Comparison of ENCODE assay signal across 11 cellular contexts in the genomic region with DNA sequence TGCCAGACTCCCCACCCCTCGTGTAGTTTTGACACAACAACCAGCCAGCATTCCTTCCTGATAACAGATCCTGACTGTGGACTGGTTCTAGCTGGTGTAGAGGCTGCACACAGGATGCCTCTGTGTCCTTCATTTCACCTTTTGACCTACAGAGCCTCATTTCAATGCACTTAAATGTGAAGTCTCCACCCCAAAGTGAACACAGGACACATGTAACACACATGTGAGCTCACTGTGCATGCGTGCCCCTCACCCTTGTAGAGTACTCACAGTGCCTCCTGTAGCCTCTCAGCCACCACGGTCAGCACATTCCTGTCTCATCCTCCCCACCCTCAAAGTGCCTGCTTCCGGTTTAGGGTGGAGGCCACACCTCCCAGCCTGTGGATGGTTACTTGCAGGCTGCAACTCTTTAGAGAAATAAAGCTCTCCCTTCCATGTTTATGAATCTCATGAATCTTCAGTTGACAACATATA. TPM values are rescaled to one million over a fixed set of nuclear protein-coding genes. Genes with fewer than 3 reads are reported as not detected.
A peak's percentile ranks its signal among the peaks of the same experiment; 100 is the strongest.
DNase-seq lines count a peak whose midpoint lies in the region; ATAC-seq and TF ChIP-seq lines count a peak whose summit lies in the region.
"Had no signal": no experiment of that assay in that cellular context is flagged by ENCODE, and none has a peak within 500 bp of the region (broad histone marks: within the 10 kb centered on the region; RNA-seq: fewer than 3 reads in every experiment).

No MANE protein-coding gene starts in this region.

- H3K27me3 ChIP-seq in SK-N-SH (ENCODE audit: insufficient read depth) (no peaks in the 10 kb centered on the region), cardiac muscle cell (no peaks in the 10 kb centered on the region), smooth muscle cell (ENCODE audit: low read depth) (no peaks in the 10 kb centered on the region)

- no peak for TF ChIP-seq CTCF in SK-N-SH (IDR thresholded peaks at IDR 0.05)
- TF ChIP-seq CTCF in cardiac muscle cell (IDR thresholded peaks at IDR 0.05; ENCODE audit: low read depth, low read length) = no peak
- TF ChIP-seq CTCF in smooth muscle cell (IDR thresholded peaks at IDR 0.05; ENCODE audit: borderline replicate concordance, insufficient read depth, poor library complexity, severe bottlenecking) = no peak
- TF ChIP-seq CTCF in GM10266 (IDR thresholded peaks at IDR 0.05; ENCODE audit: control insufficient read depth, insufficient read depth, low read depth, missing control alignments) = no peak
- no peak for TF ChIP-seq CTCF in GM10248 (IDR thresholded peaks at IDR 0.05; ENCODE audit: control extremely low read depth, extremely low read depth, low read depth, missing control alignments)

- no peaks in the 10 kb centered on the region for H4K20me1 ChIP-seq in SK-N-SH (ENCODE audit: insufficient read depth)
- H4K20me1 ChIP-seq in smooth muscle cell (ENCODE audit: low read depth) = no peaks in the 10 kb centered on the region

- H3K79me2 ChIP-seq in SK-N-SH (ENCODE audit: insufficient read depth) (no peaks in the 10 kb centered on the region), smooth muscle cell (ENCODE audit: low read depth) (no peaks in the 10 kb centered on the region)

- no peaks in the 10 kb centered on the region for H3K9me2 ChIP-seq in SK-N-SH

- H3K36me3 ChIP-seq in SK-N-SH (replicated peaks in 1 of 2; ENCODE audit: control insufficient read depth in 1 of 2, insufficient read depth in 2 of 2, low read length in 1 of 2) (no peaks in the 10 kb centered on the region), SK-N-MC (ENCODE audit: insufficient read depth, low read length) (no peaks in the 10 kb centered on the region), cardiac muscle cell (no peaks in the 10 kb centered on the region), smooth muscle cell (ENCODE audit: low read depth) (no peaks in the 10 kb centered on the region)
- H3K36me3 ChIP-seq: neural progenitor cell had no signal

- peak; percentile 43; the same call in 2 of the 3 replicates for ATAC-seq in SK-N-SH treated with all-trans-retinoic acid at 6 μM for 48 hours

- CTCF ChIA-PET in SK-N-SH (lab: Yijun Ruan, JAX) = interaction anchor here (1.1 to 1.2 kb wide), 2 partner anchors 8 to 170 kb away, joined by 4 to 7 read pairs; no protein-coding TSS in a partner anchor
- CTCF ChIA-PET in GM10248 (lab: Yijun Ruan, JAX) = no interaction called here

- POLR2A ChIA-PET in SK-N-SH (lab: Yijun Ruan, JAX) (no interaction called here), GM10248 (lab: Yijun Ruan, JAX) (no interaction called here)

- H3K4me1 ChIP-seq in SK-N-SH (ENCODE audit: control insufficient read depth in 1 of 2, insufficient read depth in 2 of 2, low read depth in 1 of 2, low read length in 1 of 2) = peaks cover 0 to 4% of the 10 kb centered on the region in 2 experiments; a peak in 1 of 4 replicates
- H3K4me1 ChIP-seq in cardiac muscle cell (ENCODE audit: low read depth) = peaks cover 9% of the 10 kb centered on the region
- H3K4me1 ChIP-seq in smooth muscle cell (ENCODE audit: low read depth) = no peaks in the 10 kb centered on the region
- H3K4me1 ChIP-seq: neural progenitor cell had no signal

- H3K9ac ChIP-seq in SK-N-SH = no peak overlapping the region
- peak overlapping the region; percentile 6 for H3K9ac ChIP-seq in SK-N-MC (ENCODE audit: insufficient read length)
- no peak overlapping the region for H3K9ac ChIP-seq in smooth muscle cell (ENCODE audit: low read depth)
- H3K9ac ChIP-seq: neural progenitor cell had no signal

- no peak for DNase-seq in SK-N-SH
- DNase-seq in SK-N-MC (ENCODE audit: low read depth, low spot score) = no peak
- peak; percentile 52 to 73 for DNase-seq in cardiac muscle cell (ENCODE audit: low read depth in 1 of 2, low spot score in 1 of 2)
- DNase-seq in smooth muscle cell (lab: John Stamatoyannopoulos, UW; ENCODE audit: unreplicated experiment) = no peak
- no peak for DNase-seq in GM19240 (ENCODE audit: insufficient read length, low spot score)
- no peak for DNase-seq in GM10266 (ENCODE audit: extremely low spot score)
- DNase-seq in GM10248 (ENCODE audit: extremely low spot score) = no peak

- TF ChIP-seq EP300 in SK-N-SH (IDR thresholded peaks at IDR 0.05; ENCODE audit: borderline replicate concordance in 1 of 2, low read depth in 1 of 2, low read length in 1 of 2) = no peak

- H3K27ac ChIP-seq in SK-N-SH (ENCODE audit: low read depth in 2 of 2, low read length in 1 of 2) = no peak overlapping the region
- peak overlapping the region; percentile 74 for H3K27ac ChIP-seq in SK-N-MC
- peak overlapping the region; percentile 0 for H3K27ac ChIP-seq in cardiac muscle cell
- H3K27ac ChIP-seq in smooth muscle cell (ENCODE audit: low read depth) = peak overlapping the region; percentile 22
- H3K27ac ChIP-seq: neural progenitor cell, VCaP had no signal

- H2AFZ ChIP-seq in SK-N-SH (ENCODE audit: low read depth) = no peak overlapping the region
- no peak overlapping the region for H2AFZ ChIP-seq in smooth muscle cell (ENCODE audit: low read depth)
- H2AFZ ChIP-seq: neural progenitor cell had no signal

- WGBS in SK-N-SH (ENCODE audit: low lambda C conversion rate) = 41% methylated on average over 4 of the region's 4 CpGs
- 29% methylated on average over 4 of the region's 4 CpGs for WGBS in smooth muscle cell (ENCODE audit: low lambda C conversion rate)

- H3K4me2 ChIP-seq in SK-N-SH (no peak overlapping the region), smooth muscle cell (peak overlapping the region; percentile 61)
- H3K4me2 ChIP-seq: neural progenitor cell had no signal

- H3F3A ChIP-seq in SK-N-SH (replicated peaks; ENCODE audit: insufficient read depth) (no peaks in the 10 kb centered on the region), smooth muscle cell (ENCODE audit: low read depth) (peaks cover 5% of the 10 kb centered on the region)

- H3K4me3 ChIP-seq in SK-N-SH (ENCODE audit: low read depth in 2 of 2, low read length in 1 of 2) (no peak overlapping the region), SK-N-MC (peak overlapping the region; percentile 69), cardiac muscle cell (no peak overlapping the region), smooth muscle cell (no peak overlapping the region)
- H3K4me3 ChIP-seq: neural progenitor cell had no signal

- TF ChIP-seq RAD21 in SK-N-SH (IDR thresholded peaks at IDR 0.05; ENCODE audit: low read length) = no peak

- no peaks in the 10 kb centered on the region for H3K9me3 ChIP-seq in SK-N-SH
- H3K9me3 ChIP-seq in SK-N-MC (ENCODE audit: low read depth, low read length) = no peaks in the 10 kb centered on the region; the same call in 1 of the 2 replicates
- no peaks in the 10 kb centered on the region for H3K9me3 ChIP-seq in cardiac muscle cell (ENCODE audit: low read depth)
- H3K9me3 ChIP-seq in smooth muscle cell (replicated peaks; ENCODE audit: low read depth) = no peaks in the 10 kb centered on the region

TF ChIP-seq in SK-N-SH treated with all-trans-retinoic acid at 6 μM for 48 hours, 23 proteins besides CTCF, POLR2A, EP300 and RAD21 (continues in another document):
- no peak for TF ChIP-seq ESRRG (CRISPR knock-in tag; IDR thresholded peaks at IDR 0.05)
- TF ChIP-seq, protein P1, sequence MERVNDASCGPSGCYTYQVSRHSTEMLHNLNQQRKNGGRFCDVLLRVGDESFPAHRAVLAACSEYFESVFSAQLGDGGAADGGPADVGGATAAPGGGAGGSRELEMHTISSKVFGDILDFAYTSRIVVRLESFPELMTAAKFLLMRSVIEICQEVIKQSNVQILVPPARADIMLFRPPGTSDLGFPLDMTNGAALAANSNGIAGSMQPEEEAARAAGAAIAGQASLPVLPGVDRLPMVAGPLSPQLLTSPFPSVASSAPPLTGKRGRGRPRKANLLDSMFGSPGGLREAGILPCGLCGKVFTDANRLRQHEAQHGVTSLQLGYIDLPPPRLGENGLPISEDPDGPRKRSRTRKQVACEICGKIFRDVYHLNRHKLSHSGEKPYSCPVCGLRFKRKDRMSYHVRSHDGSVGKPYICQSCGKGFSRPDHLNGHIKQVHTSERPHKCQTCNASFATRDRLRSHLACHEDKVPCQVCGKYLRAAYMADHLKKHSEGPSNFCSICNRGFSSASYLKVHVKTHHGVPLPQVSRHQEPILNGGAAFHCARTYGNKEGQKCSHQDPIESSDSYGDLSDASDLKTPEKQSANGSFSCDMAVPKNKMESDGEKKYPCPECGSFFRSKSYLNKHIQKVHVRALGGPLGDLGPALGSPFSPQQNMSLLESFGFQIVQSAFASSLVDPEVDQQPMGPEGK (CRISPR knock-in tag; IDR thresholded peaks at IDR 0.05; ENCODE audit: borderline replicate concordance) = no peak
- TF ChIP-seq TOX (CRISPR knock-in tag; IDR thresholded peaks at IDR 0.05; ENCODE audit: borderline replicate concordance) = no peak
- TF ChIP-seq TCF4 (CRISPR knock-in tag; IDR thresholded peaks at IDR 0.05; ENCODE audit: borderline replicate concordance) = no peak
- no peak for TF ChIP-seq GLIS3 (CRISPR knock-in tag; IDR thresholded peaks at IDR 0.05)

TF ChIP-seq in SK-N-SH, 30 proteins besides CTCF, POLR2A, EP300 and RAD21:
- TF ChIP-seq RXRA (IDR thresholded peaks at IDR 0.05; ENCODE audit: borderline replicate concordance, low read depth) (no peak), MXI1 (IDR thresholded peaks at IDR 0.05; ENCODE audit: low read depth, low read length) (no peak), GABPA (IDR thresholded peaks at IDR 0.05; ENCODE audit: low read depth) (no peak)

RNA-seq across cellular contexts. Expression of a gene that starts 11.6 kb away (rescaled TPM):
- polyA plus RNA-seq in SK-N-SH (2012; rRNA removed) (not detected in 2 replicates), cardiac muscle cell (3.9 and 7.4 TPM in 2 replicates), smooth muscle cell (105 and 122 TPM in 2 replicates)
- polyA plus RNA-seq in SK-N-SH (2012; cell fraction: cytosol; rRNA removed) = not detected in 2 replicates
- 0.06 TPM in 1 of 2 replicates, not detected in the other for polyA plus RNA-seq in SK-N-SH (2012; cell fraction: nucleus; rRNA removed)
- total RNA-seq in cardiac muscle cell (3.4 and 4.4 TPM in 2 replicates), smooth muscle cell (31.2 and 32.5 TPM in 2 replicates)
- total RNA-seq: HT1080 had no signal

Comparison
In these comparisons a context has a peak if more than half of its experiments do, and no peak if none do; other contexts are left out.
1. DNase-seq: peak in cardiac muscle cell (2 of 2); none in SK-N-SH (single experiment), SK-N-MC (single experiment), smooth muscle cell (single experiment), GM19240 (single experiment), GM10266 (single experiment) and GM10248 (single experiment).
2. H3K27ac ChIP-seq: peak in SK-N-MC (single experiment), cardiac muscle cell (single experiment) and smooth muscle cell (single experiment); none in SK-N-SH (0 of 2).
3. RNA of a gene that starts 11.6 kb away (polyA plus RNA-seq): 105 to 122 TPM in smooth muscle cell; 3.9 to 7.4 TPM in cardiac muscle cell and 0.06 TPM in SK-N-SH; every median in the first group is over 10 times any median in the second.